ENCODE assay signal across 20 cellular contexts in the genomic region with DNA sequence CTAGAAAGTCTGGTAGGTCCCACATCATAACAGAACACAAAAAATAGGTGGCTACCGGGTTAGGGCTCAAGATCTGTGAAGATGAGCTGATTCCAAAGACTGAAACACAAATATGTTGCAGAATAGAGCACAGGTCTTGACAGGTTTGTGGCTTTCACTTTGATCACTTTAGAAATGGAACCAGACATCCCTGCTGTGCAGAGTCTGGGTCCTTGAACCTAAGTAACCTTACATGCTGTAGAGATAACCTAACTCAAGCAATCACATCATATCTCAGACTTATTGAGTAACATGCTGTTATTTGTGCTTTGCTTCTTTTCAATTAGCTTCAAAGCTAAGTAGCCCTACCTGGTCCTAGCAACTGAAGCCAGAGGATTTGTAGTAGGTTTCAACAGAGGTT. TPM values are rescaled to one million over a fixed set of nuclear protein-coding genes. Genes with fewer than 3 reads are reported as not detected.
A peak's percentile ranks its signal among the peaks of the same experiment; 100 is the strongest.
DNase-seq lines count a peak whose midpoint lies in the region; ATAC-seq and TF ChIP-seq lines count a peak whose summit lies in the region.
"Had no signal": no experiment of that assay in that cellular context is flagged by ENCODE, and none has a peak within 500 bp of the region (broad histone marks: within the 10 kb centered on the region; RNA-seq: fewer than 3 reads in every experiment).

No MANE protein-coding gene starts in this region.

- no peak for ATAC-seq in HG02678 (IDR thresholded peaks at IDR 0.05; ENCODE audit: unreplicated experiment)
- ATAC-seq in HG03469 (IDR thresholded peaks at IDR 0.05; ENCODE audit: unreplicated experiment), result no peak
- ATAC-seq: natural killer cell treated with Interleukin-12 subunit alpha and Interleukin-12 subunit beta and Interleukin-15 and Interleukin-18, amount 100 ng/mL, for 72 hours had no signal

- no peak overlapping the region for H3K4me3 Mint-ChIP-seq in activated T-cell treated with anti-CD3 and anti-CD28 coated beads, Interleukin-2, amount 50 U/mL, for 24 hours
- H3K4me3 Mint-ChIP-seq: brain; natural killer cell treated with Interleukin-12 subunit alpha and Interleukin-12 subunit beta and Interleukin-15 and Interleukin-18, amount 100 ng/mL, for 72 hours had no signal

- intact Hi-C loops in adrenal gland (cut with DNase I), result loop anchor here in 1 of 2 donors (10.0 kb wide), 1 partner anchor 286 kb away; a partner anchor contains a TSS

- no peak overlapping the region for H3K9ac ChIP-seq in mesendoderm (ENCODE audit: low read length)
- H3K9ac ChIP-seq: BLaER1 had no signal

- H3K27me3 ChIP-seq in adrenal gland, result no peaks in the 10 kb centered on the region
- H3K27me3 ChIP-seq in mesendoderm (ENCODE audit: insufficient read depth, low read length, poor library complexity), result no peaks in the 10 kb centered on the region
- H3K27me3 ChIP-seq: BLaER1, tibial artery had no signal

- H3K27me3 Mint-ChIP-seq in activated T-cell treated with anti-CD3 and anti-CD28 coated beads, Interleukin-2, amount 50 U/mL, for 24 hours, result no peaks in the 10 kb centered on the region
- H3K27me3 Mint-ChIP-seq: brain; natural killer cell treated with Interleukin-12 subunit alpha and Interleukin-12 subunit beta and Interleukin-15 and Interleukin-18, amount 100 ng/mL, for 72 hours had no signal

- H3K36me3 Mint-ChIP-seq in activated T-cell treated with anti-CD3 and anti-CD28 coated beads, Interleukin-2, amount 50 U/mL, for 24 hours (ENCODE audit: low read depth), result peaks cover 94% of the 10 kb centered on the region

- DNase-seq in activated T-cell treated with anti-CD3 and anti-CD28 coated beads, Interleukin-2, amount 50 U/mL, for 24 hours, result no peak
- DNase-seq in activated T-cell treated with anti-CD3 and anti-CD28 coated beads, Interleukin-2, amount 50 U/mL, for 1 hour, result no peak
- DNase-seq in HuH-7 (ENCODE audit: low spot score) (peak; percentile 32), adrenal gland (peak in 2 of 7 donors; percentile 57 to 64), mesendoderm (no peak)
- DNase-seq: activated CD4-positive, CD25-positive, alpha-beta regulatory T cell treated with anti-CD3 and anti-CD28 coated beads, Interleukin-2, amount 50 U/mL, for 72 hours; activated effector memory CD4-positive, alpha-beta T cell treated with anti-CD3 and anti-CD28 coated beads, Interleukin-2, amount 50 U/mL, for 16 hours; glutamatergic neuron; H7; kidney; NCI-H1436; NCI-H2081 treated with DMSO at 0.1 percent for 48 hours; NCI-H774; tibial artery had no signal

- H3K4me3 ChIP-seq in adrenal gland (no peak overlapping the region), mesendoderm (ENCODE audit: low read length) (no peak overlapping the region)
- H3K4me3 ChIP-seq: BLaER1, tibial artery had no signal

- no peak overlapping the region for H3K4ac ChIP-seq in mesendoderm (ENCODE audit: low read depth, low read length)

- no peak overlapping the region for H2BK120ac ChIP-seq in mesendoderm (ENCODE audit: low read depth, low read length)

- H3K79me1 ChIP-seq in mesendoderm (ENCODE audit: low read length), result peaks cover 2% of the 10 kb centered on the region

- no peaks in the 10 kb centered on the region for H3K9me3 Mint-ChIP-seq in activated T-cell treated with anti-CD3 and anti-CD28 coated beads, Interleukin-2, amount 50 U/mL, for 24 hours
- H3K9me3 Mint-ChIP-seq: brain; natural killer cell treated with Interleukin-12 subunit alpha and Interleukin-12 subunit beta and Interleukin-15 and Interleukin-18, amount 100 ng/mL, for 72 hours had no signal

- no peaks in the 10 kb centered on the region for H3K9me3 ChIP-seq in adrenal gland (replicated peaks in 1 of 3)
- H3K9me3 ChIP-seq: BLaER1, Caco-2, tibial artery had no signal

- peak overlapping the region; percentile 56 for H4K8ac ChIP-seq in mesendoderm (ENCODE audit: low read depth, low read length)

- no peak overlapping the region for H3K23ac ChIP-seq in mesendoderm (ENCODE audit: low read length)

- WGBS in adrenal gland, 4 donors, result 44 to 63% (median 52%) methylated on average over 1 of the region's 1 CpG
- WGBS in mesendoderm (ENCODE audit: extremely low coverage, insufficient coverage, low lambda C conversion rate), result no CpG with 5 or more reads among the region's 1 CpG

- H3K4me1 ChIP-seq in adrenal gland (replicated peaks in 1 of 2) (peaks cover 8 to 11% of the 10 kb centered on the region in 2 donors), mesendoderm (ENCODE audit: control insufficient read depth, low read depth, low read length) (no peaks in the 10 kb centered on the region)
- H3K4me1 ChIP-seq: BLaER1, tibial artery had no signal

- no peak overlapping the region for H2BK5ac ChIP-seq in mesendoderm (ENCODE audit: low read length)

- no peak for TF ChIP-seq POLR2A in adrenal gland (IDR thresholded peaks at IDR 0.05)

- no peaks in the 10 kb centered on the region for H3K79me2 ChIP-seq in mesendoderm (ENCODE audit: control insufficient read depth, insufficient read depth, low read length)

- no peak overlapping the region for H2AK5ac ChIP-seq in mesendoderm (ENCODE audit: low read length)

- no peak overlapping the region for H3K18ac ChIP-seq in mesendoderm (ENCODE audit: low read length)

- H3K27ac Mint-ChIP-seq in activated T-cell treated with anti-CD3 and anti-CD28 coated beads, Interleukin-2, amount 50 U/mL, for 24 hours, result peak overlapping the region; percentile 14
- H3K27ac Mint-ChIP-seq: brain had no signal

- no peak overlapping the region for H4K5ac ChIP-seq in mesendoderm (ENCODE audit: low read length)

- H2BK15ac ChIP-seq in mesendoderm (replicated peaks; ENCODE audit: low read depth), result no peak overlapping the region

- H3K27ac ChIP-seq in adrenal gland, result peak overlapping the region in 3 of 5 donors; percentile 8 to 30 (median 21)
- H3K27ac ChIP-seq in mesendoderm (ENCODE audit: low read depth, low read length), result no peak overlapping the region
- H3K27ac ChIP-seq: BLaER1, tibial artery had no signal

- H3K56ac ChIP-seq in mesendoderm (ENCODE audit: low read length), result no peak overlapping the region

- no peak for TF ChIP-seq CTCF in adrenal gland (IDR thresholded peaks at IDR 0.05)

- H3K36me3 ChIP-seq in adrenal gland (replicated peaks in 1 of 2) (peaks cover 0 to 74% of the 10 kb centered on the region in 2 donors), mesendoderm (ENCODE audit: control insufficient read depth, insufficient read depth, low read length) (peaks cover 16% of the 10 kb centered on the region)

- no peak overlapping the region for H3K4me2 ChIP-seq in mesendoderm (ENCODE audit: low read length)
- H3K4me2 ChIP-seq: BLaER1 had no signal

- peaks cover 24% of the 10 kb centered on the region for H3K4me1 Mint-ChIP-seq in activated T-cell treated with anti-CD3 and anti-CD28 coated beads, Interleukin-2, amount 50 U/mL, for 24 hours (ENCODE audit: low read depth)
- H3K4me1 Mint-ChIP-seq: brain had no signal

RNA-seq across cellular contexts. Expression of a gene that starts 24.3 kb away (rescaled TPM):
- total RNA-seq in adrenal gland, result 10 to 100 TPM; 31.8 to 86.8 (median 66.1) TPM
- polyA plus RNA-seq in adrenal gland, result 10 to 100 TPM in 2 of 3 donors, 1 to 10 TPM in 1; 9.2 to 45.9 (median 13.2) TPM
- 30.4 TPM for polyA plus RNA-seq in mesendoderm (2013, experiment 1 of 2)
- polyA plus RNA-seq in mesendoderm (2013, experiment 2 of 2), result 26.8 TPM

RNA-seq across cellular contexts. Expression of a gene that starts 54.6 kb away (rescaled TPM):
- 10 to 100 TPM; 13.9 to 28.5 (median 22.4) TPM for total RNA-seq in adrenal gland
- 10 to 100 TPM in 1 of 3 donors, 1 to 10 TPM in 2; 3.9 to 22.4 (median 4.3) TPM for polyA plus RNA-seq in adrenal gland
- 1.4 TPM for polyA plus RNA-seq in mesendoderm (2013, experiment 1 of 2)
- polyA plus RNA-seq in mesendoderm (2013, experiment 2 of 2), result 1.4 TPM
